3 cellular contexts compared by ENCODE assay signal in genomic region chr7:115125750-115126149, GRCh38.
A peak's percentile ranks its signal among the peaks of the same experiment; 100 is the strongest.
TF ChIP-seq lines count a peak whose summit lies in the region.

No MANE protein-coding gene starts in this region.

TF ChIP-seq in HepG2, 621 proteins besides CTCF, POLR2A, EP300 and RAD21:
- TF ChIP-seq MAFK (conservative IDR thresholded peaks at IDR 0.05 in 1 of 2, IDR thresholded peaks at IDR 0.05 in 1 of 2; ENCODE audit: low read length in 2 of 2) (peak; percentile 90 to 95), ZNF784 (CRISPR knock-in tag; IDR thresholded peaks at IDR 0.05; ENCODE audit: borderline replicate concordance) (no peak), MAFF (IDR thresholded peaks at IDR 0.05; ENCODE audit: low read depth, low read length) (peak; percentile 93)
TF ChIP-seq in HepG2: peak in this region for 2.

TF ChIP-seq in IMR-90, 13 proteins besides CTCF, POLR2A, EP300 and RAD21:
- TF ChIP-seq MAFK (IDR thresholded peaks at IDR 0.05; ENCODE audit: low read depth, low read length): peak; percentile 98
- TF ChIP-seq, protein P1, sequence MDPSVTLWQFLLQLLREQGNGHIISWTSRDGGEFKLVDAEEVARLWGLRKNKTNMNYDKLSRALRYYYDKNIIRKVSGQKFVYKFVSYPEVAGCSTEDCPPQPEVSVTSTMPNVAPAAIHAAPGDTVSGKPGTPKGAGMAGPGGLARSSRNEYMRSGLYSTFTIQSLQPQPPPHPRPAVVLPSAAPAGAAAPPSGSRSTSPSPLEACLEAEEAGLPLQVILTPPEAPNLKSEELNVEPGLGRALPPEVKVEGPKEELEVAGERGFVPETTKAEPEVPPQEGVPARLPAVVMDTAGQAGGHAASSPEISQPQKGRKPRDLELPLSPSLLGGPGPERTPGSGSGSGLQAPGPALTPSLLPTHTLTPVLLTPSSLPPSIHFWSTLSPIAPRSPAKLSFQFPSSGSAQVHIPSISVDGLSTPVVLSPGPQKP (IDR thresholded peaks at IDR 0.05; ENCODE audit: borderline replicate concordance, low read depth, low read length): no peak

TF ChIP-seq in H1, 55 proteins besides CTCF, POLR2A, EP300 and RAD21:
- TF ChIP-seq NRF1 (IDR thresholded peaks at IDR 0.05; ENCODE audit: low read depth, low read length): no peak
- TF ChIP-seq MAFK (IDR thresholded peaks at IDR 0.05; ENCODE audit: low read depth, low read length): peak; percentile 76; the same call in 1 of the 2 replicates
